ENCODE assay signal across 10 cellular contexts in the genomic region with DNA sequence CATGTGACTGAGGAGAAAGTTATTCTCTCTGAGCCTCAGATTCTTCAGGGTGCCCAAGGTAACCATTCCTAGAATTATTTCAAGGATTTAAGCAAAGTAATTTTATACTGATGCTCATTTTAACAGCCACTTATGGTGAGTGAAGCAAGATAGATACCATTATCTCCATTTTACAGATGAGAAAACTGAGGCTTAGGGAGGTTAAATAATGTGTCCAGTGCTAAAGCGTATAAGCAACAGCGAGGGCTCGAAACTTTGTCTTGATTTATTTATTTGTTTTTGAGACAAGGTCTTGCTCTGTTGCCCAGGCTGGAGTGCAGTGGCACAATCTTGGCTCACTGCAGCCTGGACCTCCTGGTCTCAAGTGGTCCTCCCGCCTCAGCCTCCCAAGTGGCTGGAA. TPM values are rescaled to one million over a fixed set of nuclear protein-coding genes. Genes with fewer than 3 reads are reported as not detected.
"Had no signal": no experiment of that assay in that cellular context is flagged by ENCODE, and none has a peak within 500 bp of the region (broad histone marks: within the 10 kb centered on the region; RNA-seq: fewer than 3 reads in every experiment).

No MANE protein-coding gene starts in this region.

- ATAC-seq: HCT116 had no signal

- H3K27ac ChIP-seq: GM23248 had no signal

- DNase-seq: GM23248, GOT3, H7, HFFc6, KG1 had no signal

- H3K36me3 ChIP-seq: HAP-1 had no signal

- H3K9me3 ChIP-seq: HAP-1 had no signal

- H2AFZ ChIP-seq: GM23248 had no signal

- FAIRE-seq: HTR-8/SVneo had no signal

- H3K4me3 ChIP-seq: GM23248, HAP-1 had no signal

- H3K4me1 ChIP-seq: HAP-1 had no signal

- H3K9ac ChIP-seq: GM23248 had no signal

RNA-seq across cellular contexts. Expression of a gene that starts 53.6 kb away (rescaled TPM):
- total RNA-seq: HT-29 had no signal
- polyA plus RNA-seq: IgD-negative memory B cell had no signal
